Comparison of ENCODE assay signal across 8 cellular contexts in genomic region chr2:1886405-1886992, GRCh38.
DNase-seq lines count a peak whose midpoint lies in the region; ATAC-seq and TF ChIP-seq lines count a peak whose summit lies in the region.

No MANE protein-coding gene starts in this region.

- no peak overlapping the region for H3K4me3 Mint-ChIP-seq in neural crest cell

- DNase-seq in A172 (ENCODE audit: low spot score) (peak; percentile 53), KBM-7 (peak; percentile 43), fibroblast of pulmonary artery (ENCODE audit: low read depth) (peak; percentile 74), neural crest cell (ENCODE audit: low read depth, low spot score) (peak; percentile 74)
- peak; percentile 62 for DNase-seq in activated CD8-positive, alpha-beta memory T cell treated with anti-CD3 and anti-CD28 coated beads for 24 hours

- H3K27me3 Mint-ChIP-seq in neural crest cell (ENCODE audit: low read depth), result peaks cover 9% of the 10 kb centered on the region

- no peaks in the 10 kb centered on the region for H3K9me3 Mint-ChIP-seq in neural crest cell

- H3K36me3 Mint-ChIP-seq in neural crest cell (ENCODE audit: low read depth), result no peaks in the 10 kb centered on the region

- TF ChIP-seq CTCF in GM12874 (IDR thresholded peaks at IDR 0.05; ENCODE audit: insufficient read depth, low read depth, low read length) (peak; percentile 31; the same call in 1 of the 2 replicates), fibroblast of pulmonary artery (IDR thresholded peaks at IDR 0.05; ENCODE audit: low read length, missing control alignments) (peak; percentile 78), neural crest cell (conservative IDR thresholded peaks at IDR 0.05) (peak; percentile 90)

- ATAC-seq in GM21447 (IDR thresholded peaks at IDR 0.05; ENCODE audit: unreplicated experiment) (no peak), HG03039 (IDR thresholded peaks at IDR 0.05; ENCODE audit: unreplicated experiment) (no peak)

- H3K4me3 ChIP-seq in fibroblast of pulmonary artery (replicated peaks; ENCODE audit: low read depth, low read length), result no peak overlapping the region

- in situ Hi-C loops in KBM-7 (cut with MboI; ENCODE audit: low pct_unique_long_range_greater_than_20kb, low sequenced_read_pairs), result no loop called here

- no peaks in the 10 kb centered on the region for H3K4me1 Mint-ChIP-seq in neural crest cell

- H3K27ac Mint-ChIP-seq in neural crest cell (ENCODE audit: unreplicated experiment), result no peak overlapping the region

Comparison
In these comparisons a context has a peak if more than half of its experiments do, and no peak if none do; other contexts are left out.
1. CTCF ChIP-seq: peak in every context shown above with its lines; median percentile 90 in neural crest cell; 78 in fibroblast of pulmonary artery; 31 in GM12874.